Comparison of ENCODE assay signal across 8 cellular contexts in the genomic region with DNA sequence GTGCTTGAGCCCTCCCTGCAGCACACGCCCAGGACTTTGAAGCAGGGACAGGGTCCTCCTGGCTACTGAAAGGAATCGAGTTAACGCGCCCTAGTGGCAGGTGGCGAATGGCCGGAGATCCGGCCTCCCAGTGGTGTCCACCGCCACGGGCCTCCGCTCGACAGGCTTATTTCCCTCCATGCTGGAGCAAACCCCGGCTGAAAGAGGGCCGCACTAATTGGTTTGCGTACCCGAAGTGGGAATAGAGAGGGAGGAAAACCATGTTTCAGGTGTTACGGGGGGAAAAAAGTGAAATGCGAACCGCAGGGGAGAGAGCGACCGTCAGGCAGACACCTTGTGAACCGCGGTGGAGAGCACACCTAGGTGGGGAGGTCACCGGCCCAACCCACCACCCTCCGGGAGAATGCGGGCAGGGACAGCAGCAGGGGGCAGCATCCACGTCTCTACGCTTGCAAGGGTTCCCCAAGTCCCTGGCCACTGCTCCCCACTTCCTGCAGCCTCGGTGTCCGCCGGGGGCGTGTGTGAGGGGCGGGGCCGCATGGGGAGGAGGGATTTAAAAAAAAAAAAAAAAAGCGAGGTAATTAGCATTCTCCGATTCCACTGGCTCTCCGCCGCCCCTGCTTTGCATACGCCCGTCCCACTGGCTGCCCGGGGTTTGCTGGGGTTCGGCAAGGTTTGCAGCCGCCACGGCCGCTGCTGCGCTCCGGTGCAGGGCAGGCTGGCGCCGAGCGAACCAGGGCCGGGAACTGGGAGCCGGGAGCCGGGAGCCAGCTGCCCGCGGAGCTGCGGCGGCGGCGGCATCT.
DNase-seq lines count a peak whose midpoint lies in the region; ATAC-seq and TF ChIP-seq lines count a peak whose summit lies in the region.

No MANE protein-coding gene starts in this region.

- peaks cover 15% of the 10 kb centered on the region for H3K4me1 ChIP-seq in mucosa of stomach (ENCODE audit: control insufficient read depth, insufficient read depth, low read length)

- H3K9ac ChIP-seq in mucosa of stomach (ENCODE audit: low read length), result peak overlapping the region; percentile 28

- CTCF ChIA-PET in BJ (lab: Yijun Ruan, JAX), result interaction anchor here (0.8 kb wide), 1 partner anchor 290 kb away, joined by 3 read pairs; no protein-coding TSS in a partner anchor

- POLR2A ChIA-PET in BJ (lab: Charles Lee), result no interaction called here

- no peaks in the 10 kb centered on the region for H3K36me3 ChIP-seq in BJ (ENCODE audit: control insufficient read depth, insufficient read depth, low read length)
- no peaks in the 10 kb centered on the region for H3K36me3 ChIP-seq in mucosa of stomach (ENCODE audit: control insufficient read depth, insufficient read depth, low read length)

- TF ChIP-seq CTCF in BJ (IDR thresholded peaks at IDR 0.05; ENCODE audit: insufficient read depth, low read depth, low read length) (0 out of 2 replicates have a peak, but pooled peaks have one; percentile 18), epithelial cell of proximal tubule (conservative IDR thresholded peaks at IDR 0.05; ENCODE audit: low read depth, low read length) (peak; percentile 64)

- ATAC-seq in HG03175 (IDR thresholded peaks at IDR 0.05; ENCODE audit: unreplicated experiment) (peak; percentile 52), GM21576 (IDR thresholded peaks at IDR 0.05; ENCODE audit: unreplicated experiment) (no peak)

- DNase-seq in BJ (ENCODE audit: low read depth), result peak; percentile 11
- peak; percentile 96 for DNase-seq in NCI-H82 (lab: John Stamatoyannopoulos, UW)
- peak; percentile 71 for DNase-seq in activated T-cell treated with anti-CD3 and anti-CD28 coated beads for 4 hours
- DNase-seq in epithelial cell of proximal tubule (ENCODE audit: low read depth), result no peak
- peak; percentile 76 for DNase-seq in stimulated activated CD8-positive, alpha-beta memory T cell treated with anti-CD3 and anti-CD28 coated beads, Interleukin-4, amount 100 ng/mL, for 24 hours (ENCODE audit: low read depth)

- H3K27me3 ChIP-seq in BJ (ENCODE audit: control insufficient read depth, insufficient read depth, low read length) (peaks cover 25% of the 10 kb centered on the region), mucosa of stomach (ENCODE audit: control insufficient read depth, insufficient read depth, low read length) (peaks cover 52% of the 10 kb centered on the region)

- H3K9me3 ChIP-seq in mucosa of stomach (ENCODE audit: control insufficient read depth, low read length), result no peaks in the 10 kb centered on the region

- H3K4me3 ChIP-seq in BJ (ENCODE audit: low read depth, low read length) (peak overlapping the region; percentile 33), epithelial cell of proximal tubule (ENCODE audit: low read depth, low read length) (peak overlapping the region; percentile 68), mucosa of stomach (ENCODE audit: low read length) (peak overlapping the region; percentile 36)
